2 cellular contexts compared by ENCODE assay signal in the genomic region with DNA sequence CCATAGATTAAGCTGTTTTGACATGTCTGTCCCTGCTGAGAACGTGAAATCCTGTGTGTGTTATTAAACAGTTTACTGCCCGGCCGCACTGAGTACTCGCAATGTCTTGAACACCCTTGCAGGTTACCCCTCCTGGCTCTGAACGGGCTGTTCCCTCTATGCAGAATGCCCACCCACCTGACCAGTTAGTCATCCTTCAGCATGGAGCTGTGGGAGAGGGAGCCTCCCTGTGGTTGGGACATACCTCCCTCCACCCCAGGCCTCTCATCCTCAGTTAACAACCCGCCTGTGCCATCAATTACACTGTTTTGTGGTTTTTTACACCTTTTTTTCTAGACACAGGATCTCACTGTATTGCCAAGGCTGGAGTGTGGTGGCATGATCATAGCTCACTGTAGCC.
TF ChIP-seq lines count a peak whose summit lies in the region.

No MANE protein-coding gene starts in this region.

TF ChIP-seq in IMR-90, 13 proteins besides CTCF, POLR2A, EP300 and RAD21:
- peak; percentile 32; the same call in 1 of the 2 replicates for TF ChIP-seq CEBPB (IDR thresholded peaks at IDR 0.05; ENCODE audit: low read depth, low read length)
- peak; percentile 10; the same call in 1 of the 2 replicates for TF ChIP-seq SMC3 (IDR thresholded peaks at IDR 0.05; ENCODE audit: low read depth, low read length)
- TF ChIP-seq, protein P1, sequence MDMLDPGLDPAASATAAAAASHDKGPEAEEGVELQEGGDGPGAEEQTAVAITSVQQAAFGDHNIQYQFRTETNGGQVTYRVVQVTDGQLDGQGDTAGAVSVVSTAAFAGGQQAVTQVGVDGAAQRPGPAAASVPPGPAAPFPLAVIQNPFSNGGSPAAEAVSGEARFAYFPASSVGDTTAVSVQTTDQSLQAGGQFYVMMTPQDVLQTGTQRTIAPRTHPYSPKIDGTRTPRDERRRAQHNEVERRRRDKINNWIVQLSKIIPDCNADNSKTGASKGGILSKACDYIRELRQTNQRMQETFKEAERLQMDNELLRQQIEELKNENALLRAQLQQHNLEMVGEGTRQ (IDR thresholded peaks at IDR 0.05; ENCODE audit: low read depth, low read length), result 0 out of 2 replicates have a peak, but pooled peaks have one; percentile 10
- no peak for TF ChIP-seq CHD1 (IDR thresholded peaks at IDR 0.05; ENCODE audit: low read depth, low read length)
- no peak for TF ChIP-seq FOS (IDR thresholded peaks at IDR 0.05; ENCODE audit: low read depth, low read length)

TF ChIP-seq in H1, 55 proteins besides CTCF, POLR2A, EP300 and RAD21:
- TF ChIP-seq, protein P1 (IDR thresholded peaks at IDR 0.05; ENCODE audit: low read length), result 0 out of 2 replicates have a peak, but pooled peaks have one; percentile 23
- no peak for TF ChIP-seq NANOG (IDR thresholded peaks at IDR 0.05; ENCODE audit: insufficient read depth, low read depth, low read length, poor library complexity, severe bottlenecking)
